Comparison of ENCODE assay signal across 28 cellular contexts in genomic region chrX:148504412-148504950, GRCh38. TPM values are rescaled to one million over a fixed set of nuclear protein-coding genes. Genes with fewer than 3 reads are reported as not detected.
DNase-seq lines count a peak whose midpoint lies in the region; ATAC-seq and TF ChIP-seq lines count a peak whose summit lies in the region.
"Had no signal": no experiment of that assay in that cellular context is flagged by ENCODE, and none has a peak within 500 bp of the region (broad histone marks: within the 10 kb centered on the region; RNA-seq: fewer than 3 reads in every experiment).

No MANE protein-coding gene starts in this region.

- peak; percentile 29 for DNase-seq in H9
- DNase-seq in WTC11 (ENCODE audit: low spot score): peak; percentile 27
- no peak for DNase-seq in mesendoderm
- DNase-seq in spleen: peak; percentile 58
- DNase-seq in epidermal melanocyte (ENCODE audit: insufficient read length, low spot score): no peak
- no peak for DNase-seq in HPDE6-E6E7 (ENCODE audit: extremely low spot score)
- DNase-seq: activated CD4-positive, alpha-beta T cell treated with anti-CD3 and anti-CD28 coated beads, Interleukin-2, amount 10 ng/mL, durations not matched to agents 24 days and 14 days; activated CD8-positive, alpha-beta memory T cell treated with anti-CD3 and anti-CD28 coated beads for 24 hours; amygdala; DMS153; gastrocnemius medialis; KBM-7; left colon; mammary epithelial cell; MM.1S; NCI-H1417 treated with DMSO at 0.1 percent for 48 hours; NCI-H2081 treated with DMSO at 0.1 percent for 48 hours; NCI-H2227 treated with DMSO at 0.1 percent for 48 hours; NCI-H69; RPMI8226; SJCRH30; stimulated activated CD4-positive, alpha-beta T cell treated with anti-CD3 and anti-CD28 coated beads, Interleukin-4, amount 100 ng/mL, for 4 hours had no signal

- H3K4me1 ChIP-seq in H9 (ENCODE audit: insufficient read depth, low read length): no peaks in the 10 kb centered on the region; the same call in 1 of the 2 replicates
- H3K4me1 ChIP-seq in mesendoderm (ENCODE audit: control insufficient read depth, low read depth, low read length): no peaks in the 10 kb centered on the region
- peaks cover 0 to 20% (median 12%) of the 10 kb centered on the region in 6 donors for H3K4me1 ChIP-seq in spleen
- H3K4me1 ChIP-seq: breast epithelium, gastrocnemius medialis, SJCRH30 had no signal

- H3K36me3 ChIP-seq in mesendoderm (ENCODE audit: control insufficient read depth, insufficient read depth, low read length) (no peaks in the 10 kb centered on the region), spleen (no peaks in the 10 kb centered on the region)
- H3K36me3 ChIP-seq: breast epithelium, gastrocnemius medialis, neutrophil, SJCRH30, tibial nerve had no signal

- H3K9ac ChIP-seq in H9 (ENCODE audit: extremely low read depth, insufficient read length, low read length) (no peak overlapping the region), mesendoderm (ENCODE audit: low read length) (no peak overlapping the region)

- no peak overlapping the region for H3K14ac ChIP-seq in H9 (ENCODE audit: insufficient read depth, low read length)

- TF ChIP-seq CTCF in H9 (conservative IDR thresholded peaks at IDR 0.05) (no peak), WTC11 (IDR thresholded peaks at IDR 0.05) (no peak), spleen (IDR thresholded peaks at IDR 0.05 in 8 of 11, conservative IDR thresholded peaks at IDR 0.05 in 3 of 11) (no peak)

- H4K5ac ChIP-seq in H9 (ENCODE audit: insufficient read length, low read depth, low read length) (no peak overlapping the region), mesendoderm (ENCODE audit: low read length) (no peak overlapping the region)

- H3K4me3 ChIP-seq in mesendoderm (ENCODE audit: low read length) (no peak overlapping the region), spleen (no peak overlapping the region)
- H3K4me3 ChIP-seq: breast epithelium, gastrocnemius medialis, SJCRH30, tibial nerve had no signal

- H3K4me3 Mint-ChIP-seq in H9 (peak overlapping the region in 1 of 2 experiments; percentile 20; a peak in 3 of 5 replicates), WTC11 (peak overlapping the region; percentile 36)
- H3K4me3 Mint-ChIP-seq: activated CD4-positive, alpha-beta T cell treated with anti-CD3 and anti-CD28 coated beads, Interleukin-2, amount 10 ng/mL, durations not matched to agents 24 days and 14 days; activated naive CD4-positive, alpha-beta T cell treated with anti-CD3 and anti-CD28 coated beads, Interleukin-2, amount 50 U/mL, for 24 hours had no signal

- no peak overlapping the region for H3T11ph ChIP-seq in H9 (ENCODE audit: low read length)

- no peak overlapping the region for H2BK12ac ChIP-seq in H9 (ENCODE audit: insufficient read length, low read depth, low read length)

- H3K4me1 Mint-ChIP-seq in H9 (peaks cover 16 to 18% of the 10 kb centered on the region in 2 experiments), WTC11 (peaks cover 16% of the 10 kb centered on the region)

- H2BK15ac ChIP-seq in H9 (ENCODE audit: low read depth, low read length) (no peak overlapping the region), mesendoderm (replicated peaks; ENCODE audit: low read depth) (no peak overlapping the region)

- H2BK120ac ChIP-seq in H9 (ENCODE audit: low read depth, low read length, poor library complexity, severe bottlenecking) (no peak overlapping the region), mesendoderm (ENCODE audit: low read depth, low read length) (no peak overlapping the region)

- POLR2A ChIA-PET in WTC11 (lab: Charles Lee): no interaction called here

- intact Hi-C loops in spleen (cut with DNase I; ENCODE audit: low total_unique reads): no loop called here

- H2BK5ac ChIP-seq in H9 (ENCODE audit: insufficient read length, low read length) (no peak overlapping the region), mesendoderm (ENCODE audit: low read length) (no peak overlapping the region)

- H4K8ac ChIP-seq in H9 (replicated peaks; ENCODE audit: insufficient read length, low read depth, low read length) (no peak overlapping the region), mesendoderm (ENCODE audit: low read depth, low read length) (no peak overlapping the region)

- no peak overlapping the region for H3K4ac ChIP-seq in H9 (ENCODE audit: low read depth, low read length)
- no peak overlapping the region for H3K4ac ChIP-seq in mesendoderm (ENCODE audit: low read depth, low read length)

- no peak overlapping the region for H3K4me2 ChIP-seq in H9 (ENCODE audit: insufficient read depth, insufficient read length, low read length)
- H3K4me2 ChIP-seq in mesendoderm (ENCODE audit: low read length): no peak overlapping the region

- CTCF ChIA-PET in WTC11 (lab: Charles Lee): interaction anchor here (0.6 kb wide), 1 partner anchor 48 kb away, joined by 3 read pairs; no protein-coding TSS in a partner anchor

- H2AK5ac ChIP-seq in H9 (ENCODE audit: insufficient read length, low read length): no peak overlapping the region
- no peak overlapping the region for H2AK5ac ChIP-seq in mesendoderm (ENCODE audit: low read length)

- peaks cover 27 to 49% of the 10 kb centered on the region in 2 experiments for H3K9me3 Mint-ChIP-seq in H9
- H3K9me3 Mint-ChIP-seq in WTC11: no peaks in the 10 kb centered on the region
- H3K9me3 Mint-ChIP-seq: activated CD4-positive, alpha-beta T cell treated with anti-CD3 and anti-CD28 coated beads, Interleukin-2, amount 10 ng/mL, durations not matched to agents 24 days and 14 days; activated naive CD4-positive, alpha-beta T cell treated with anti-CD3 and anti-CD28 coated beads, Interleukin-2, amount 50 U/mL, for 24 hours had no signal

- peak; percentile 43 for ATAC-seq in WTC11
- no peak for ATAC-seq in HG03521 (IDR thresholded peaks at IDR 0.05; ENCODE audit: unreplicated experiment)
- ATAC-seq: gastrocnemius medialis, left colon had no signal

- H3K27ac Mint-ChIP-seq in H9 (no peak overlapping the region), WTC11 (no peak overlapping the region)
- H3K27ac Mint-ChIP-seq: activated CD4-positive, alpha-beta T cell treated with anti-CD3 and anti-CD28 coated beads, Interleukin-2, amount 10 ng/mL, durations not matched to agents 24 days and 14 days; activated naive CD4-positive, alpha-beta T cell treated with anti-CD3 and anti-CD28 coated beads, Interleukin-2, amount 50 U/mL, for 24 hours had no signal

- H3K27me3 Mint-ChIP-seq in H9 (ENCODE audit: low read depth) (peaks cover 6% of the 10 kb centered on the region), WTC11 (ENCODE audit: low read depth) (peaks cover 19% of the 10 kb centered on the region)
- H3K27me3 Mint-ChIP-seq: activated naive CD4-positive, alpha-beta T cell treated with anti-CD3 and anti-CD28 coated beads, Interleukin-2, amount 50 U/mL, for 24 hours had no signal

- H3K36me3 Mint-ChIP-seq in H9 (ENCODE audit: insufficient read depth in 1 of 3, low read depth in 3 of 3) (peaks cover 0 to 1% (median 0%) of the 10 kb centered on the region in 3 experiments; a peak in 3 of 7 replicates), WTC11 (no peaks in the 10 kb centered on the region)
- H3K36me3 Mint-ChIP-seq: activated naive CD4-positive, alpha-beta T cell treated with anti-CD3 and anti-CD28 coated beads, Interleukin-2, amount 50 U/mL, for 24 hours had no signal

- no peak overlapping the region for H2AFZ ChIP-seq in H9 (ENCODE audit: low read length)

- H3K27ac ChIP-seq in H9 (ENCODE audit: insufficient read length, low read depth, low read length) (no peak overlapping the region), mesendoderm (ENCODE audit: low read depth, low read length) (no peak overlapping the region), spleen (no peak overlapping the region)
- H3K27ac ChIP-seq: breast epithelium, gastrocnemius medialis, neutrophil, SJCRH30, tibial nerve had no signal

- H3K23ac ChIP-seq in H9 (ENCODE audit: insufficient read length, low read depth, low read length) (no peak overlapping the region), mesendoderm (ENCODE audit: low read length) (no peak overlapping the region)

- H2BK20ac ChIP-seq in H9 (ENCODE audit: low read depth, low read length, poor library complexity, severe bottlenecking): no peak overlapping the region

- WGBS in H9 (ENCODE audit: extremely low coverage, insufficient read length, low lambda C conversion rate): no CpG with 5 or more reads among the region's 17 CpGs
- no CpG with 5 or more reads among the region's 17 CpGs for WGBS in mesendoderm (ENCODE audit: extremely low coverage, insufficient coverage, low lambda C conversion rate)
- 59 to 76% (median 65%) methylated on average over 16 to 17 of the region's 17 CpGs for WGBS in spleen, 5 donors

- H3K9me3 ChIP-seq in H9 (ENCODE audit: control insufficient read depth, low read depth, low read length) (peaks cover 23% of the 10 kb centered on the region), spleen (no peaks in the 10 kb centered on the region)
- H3K9me3 ChIP-seq: breast epithelium, gastrocnemius medialis, neutrophil, SJCRH30, tibial nerve had no signal

- no peaks in the 10 kb centered on the region for H3K79me1 ChIP-seq in H9 (ENCODE audit: insufficient read depth, low read depth, low read length, poor library complexity, severe bottlenecking)
- no peaks in the 10 kb centered on the region for H3K79me1 ChIP-seq in mesendoderm (ENCODE audit: low read length)

- no peaks in the 10 kb centered on the region; the same call in 1 of the 2 replicates for H3K27me3 ChIP-seq in H9 (ENCODE audit: insufficient read depth, low read length)
- no peaks in the 10 kb centered on the region for H3K27me3 ChIP-seq in mesendoderm (ENCODE audit: insufficient read depth, low read length, poor library complexity)
- H3K27me3 ChIP-seq in spleen (replicated peaks in 1 of 7): peaks cover 0 to 53% (median 28%) of the 10 kb centered on the region in 7 donors
- H3K27me3 ChIP-seq: neutrophil, SJCRH30 had no signal

- no peak overlapping the region for H4K91ac ChIP-seq in H9 (ENCODE audit: insufficient read length, low read depth, low read length)

- H3K79me2 ChIP-seq in H9 (ENCODE audit: insufficient read depth, low read length) (no peaks in the 10 kb centered on the region), mesendoderm (ENCODE audit: control insufficient read depth, insufficient read depth, low read length) (no peaks in the 10 kb centered on the region)

- H3K56ac ChIP-seq in H9 (ENCODE audit: insufficient read length, low read depth, low read length) (no peak overlapping the region), mesendoderm (ENCODE audit: low read length) (no peak overlapping the region)

- no peak for TF ChIP-seq POLR2A in spleen (IDR thresholded peaks at IDR 0.05)

- no peak overlapping the region for H3K18ac ChIP-seq in H9 (ENCODE audit: insufficient read length, low read depth, low read length)
- H3K18ac ChIP-seq in mesendoderm (ENCODE audit: low read length): peak overlapping the region; percentile 39

- no peaks in the 10 kb centered on the region for H4K20me1 ChIP-seq in H9 (ENCODE audit: control insufficient read depth, insufficient read depth, insufficient read length)

- peaks cover 13% of the 10 kb centered on the region for H3K23me2 ChIP-seq in H9 (ENCODE audit: insufficient read length, low read depth, low read length, poor library complexity, severe bottlenecking)

TF ChIP-seq in WTC11, 78 proteins besides CTCF, POLR2A, EP300 and RAD21 (continues in another document):
- no peak for TF ChIP-seq MXD4 (CRISPR knock-in tag; IDR thresholded peaks at IDR 0.05; ENCODE audit: borderline replicate concordance)

RNA-seq across cellular contexts. Expression of gene AFF2, which starts 4.1 kb away (rescaled TPM):
- total RNA-seq in H9 (2021) (14.6 and 15.7 TPM in 2 replicates), WTC11 (2021) (6.0 to 7.6 TPM (median 6.9 TPM) in 3 replicates), spleen (10 to 100 TPM in 4 of 7 donors, 1 to 10 TPM in 3; 4.9 to 26.6 (median 10.3) TPM)
- 1.2 TPM for polyA plus RNA-seq in mesendoderm (2013, experiment 1 of 2)
- 1.1 TPM for polyA plus RNA-seq in mesendoderm (2013, experiment 2 of 2)
- under 1 TPM; 0.04 to 0.53 (median 0.10) TPM for polyA plus RNA-seq in spleen
- polyA plus RNA-seq: BJ had no signal

Comparison
In these comparisons a context has a peak if more than half of its experiments do, and no peak if none do; other contexts are left out.
1. DNase-seq: peak in H9 (single experiment), WTC11 (single experiment) and spleen (single experiment); none in mesendoderm (single experiment), epidermal melanocyte (single experiment) and HPDE6-E6E7 (single experiment).